In the genomic region with DNA sequence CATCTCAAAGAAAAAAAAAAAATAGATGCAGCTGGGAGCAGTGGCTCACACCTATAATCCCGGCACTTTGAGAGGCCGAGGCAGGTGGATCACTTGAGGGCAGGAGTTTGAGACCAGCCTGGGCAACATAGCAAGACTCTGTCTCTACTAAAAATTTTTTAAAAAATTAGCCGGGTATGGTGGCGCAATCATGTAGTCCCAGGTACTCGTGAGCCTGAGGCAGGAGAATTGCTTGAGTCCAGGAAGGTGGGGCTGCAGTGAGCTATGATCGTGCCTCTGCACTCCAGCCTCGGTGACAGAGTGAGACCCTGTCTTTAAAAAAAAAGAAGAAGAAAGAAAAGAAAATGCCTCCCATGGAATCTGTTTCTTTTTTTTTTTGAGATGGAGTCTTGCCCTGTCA, we compare ENCODE assay signal across 23 cellular contexts. TPM values are rescaled to one million over a fixed set of nuclear protein-coding genes. Genes with fewer than 3 reads are reported as not detected.
"Had no signal": no experiment of that assay in that cellular context is flagged by ENCODE, and none has a peak within 500 bp of the region (broad histone marks: within the 10 kb centered on the region; RNA-seq: fewer than 3 reads in every experiment).

No MANE protein-coding gene starts in this region.

- H3K4me3 Mint-ChIP-seq: activated CD4-positive, alpha-beta T cell treated with anti-CD3 and anti-CD28 coated beads, Interleukin-2, amount 10 ng/mL, durations not matched to agents 24 days and 14 days; activated CD8-positive, alpha-beta T cell treated with anti-CD3 and anti-CD28 coated beads, Interleukin-2, amount 10 ng/mL, durations not matched to agents 7 days and 5 days; activated naive CD4-positive, alpha-beta T cell treated with anti-CD3 and anti-CD28 coated beads for 36 hours; activated T-cell treated with anti-CD3 and anti-CD28 coated beads, Interleukin-2, amount 50 U/mL, for 24 hours had no signal

- ATAC-seq: activated CD8-positive, alpha-beta T cell treated with anti-CD3 and anti-CD28 coated beads, Interleukin-2, amount 10 ng/mL, durations not matched to agents 7 days and 5 days; activated naive CD4-positive, alpha-beta T cell treated with anti-CD3 and anti-CD28 coated beads, Interleukin-2, amount 50 U/mL, for 72 hours; K562; PC-3; Right ventricle myocardium inferior had no signal

- H3K4me1 Mint-ChIP-seq: activated CD4-positive, alpha-beta T cell treated with anti-CD3 and anti-CD28 coated beads, Interleukin-2, amount 10 ng/mL, durations not matched to agents 24 days and 14 days had no signal

- H3K27me3 Mint-ChIP-seq: activated CD4-positive, alpha-beta T cell treated with anti-CD3 and anti-CD28 coated beads, Interleukin-2, amount 10 ng/mL, durations not matched to agents 24 days and 14 days had no signal

- H3K4me3 ChIP-seq: adrenal gland, K562, Peyer's patch had no signal

- H3K27me3 ChIP-seq: adrenal gland, brain microvascular endothelial cell, Peyer's patch had no signal

- DNase-seq: activated CD4-positive, alpha-beta T cell treated with anti-CD3 and anti-CD28 coated beads, Interleukin-2, amount 10 ng/mL, durations not matched to agents 24 days and 14 days; activated CD4-positive, alpha-beta T cell treated with anti-CD3 and anti-CD28 coated beads, Interleukin-2, amount 50 U/mL, for 48 hours; activated CD8-positive, alpha-beta T cell treated with anti-CD3 and anti-CD28 coated beads, Interleukin-2, amount 10 ng/mL, durations not matched to agents 7 days and 5 days; activated gamma-delta T cell treated with Interleukin-2 at 50 U/mL for 16 hours; activated naive CD4-positive, alpha-beta T cell treated with anti-CD3 and anti-CD28 coated beads for 36 hours; activated T-cell treated with anti-CD3 and anti-CD28 coated beads, Interleukin-2, amount 50 U/mL, for 24 hours; adrenal gland; central memory CD4-positive, alpha-beta T cell; NCI-H1048; NCI-H1105 treated with DMSO at 0.1 percent for 48 hours; NCI-H1436; NCI-H1694; NCI-H2029; NCI-H345; NCI-H524 treated with DMSO at 0.1 percent for 48 hours; PC-3; Peyer's patch; T1000 had no signal

- H3K9me3 ChIP-seq: adrenal gland, Peyer's patch had no signal

- H3K36me3 ChIP-seq: adrenal gland, brain microvascular endothelial cell, Peyer's patch had no signal

- H3K27ac ChIP-seq: adrenal gland, brain microvascular endothelial cell, Peyer's patch had no signal

- H3K27ac Mint-ChIP-seq: activated CD4-positive, alpha-beta T cell treated with anti-CD3 and anti-CD28 coated beads, Interleukin-2, amount 10 ng/mL, durations not matched to agents 24 days and 14 days; activated CD8-positive, alpha-beta T cell treated with anti-CD3 and anti-CD28 coated beads, Interleukin-2, amount 10 ng/mL, durations not matched to agents 7 days and 5 days; activated naive CD4-positive, alpha-beta T cell treated with anti-CD3 and anti-CD28 coated beads for 36 hours; activated naive CD4-positive, alpha-beta T cell treated with anti-CD3 and anti-CD28 coated beads, Interleukin-2, amount 50 U/mL, for 72 hours; activated T-cell treated with anti-CD3 and anti-CD28 coated beads, Interleukin-2, amount 50 U/mL, for 24 hours; activated T-helper 2 cell treated with anti-CD3 and anti-CD28 coated beads, Interferon-gamma antibody, Interleukin-2, Interleukin-4, amounts not matched to agents 10 μg/mL and 5 μg/mL and 100 μg/mL, durations not matched to agents 14 hours and 24 hours and 36 hours had no signal

- H3K9me3 Mint-ChIP-seq: activated CD4-positive, alpha-beta T cell treated with anti-CD3 and anti-CD28 coated beads, Interleukin-2, amount 10 ng/mL, durations not matched to agents 24 days and 14 days; activated naive CD4-positive, alpha-beta T cell treated with anti-CD3 and anti-CD28 coated beads for 36 hours; activated naive CD4-positive, alpha-beta T cell treated with anti-CD3 and anti-CD28 coated beads, Interleukin-2, amount 50 U/mL, for 72 hours; activated T-cell treated with anti-CD3 and anti-CD28 coated beads, Interleukin-2, amount 50 U/mL, for 24 hours; activated T-helper 2 cell treated with anti-CD3 and anti-CD28 coated beads, Interferon-gamma antibody, Interleukin-2, Interleukin-4, amounts not matched to agents 10 μg/mL and 5 μg/mL and 100 μg/mL, durations not matched to agents 14 hours and 24 hours and 36 hours had no signal

- H3K36me3 Mint-ChIP-seq: activated naive CD4-positive, alpha-beta T cell treated with anti-CD3 and anti-CD28 coated beads, Interleukin-2, amount 50 U/mL, for 72 hours had no signal

RNA-seq across cellular contexts. Expression of gene GTF2IRD1, which starts 31.9 kb away (rescaled TPM):
- total RNA-seq: activated CD8-positive, alpha-beta T cell treated with anti-CD3 and anti-CD28 coated beads, Interleukin-2, amount 10 ng/mL, durations not matched to agents 7 days and 5 days had no signal
